Comparison of ENCODE assay signal across 8 cellular contexts in genomic region chrX:3815896-3816664, GRCh38.
A peak's percentile ranks its signal among the peaks of the same experiment; 100 is the strongest.
DNase-seq lines count a peak whose midpoint lies in the region; ATAC-seq and TF ChIP-seq lines count a peak whose summit lies in the region.

No MANE protein-coding gene starts in this region.

- H3K79me2 ChIP-seq in osteoblast (ENCODE audit: insufficient read depth, low read length), result peaks cover 14% of the 10 kb centered on the region

- peak overlapping the region; percentile 90 for H3K4me2 ChIP-seq in osteoblast (ENCODE audit: insufficient read depth, low read length)

- H3K36me3 ChIP-seq in NT2/D1 (ENCODE audit: insufficient read depth, insufficient read length, low read length) (peaks cover 25% of the 10 kb centered on the region), gastroesophageal sphincter (no peaks in the 10 kb centered on the region), osteoblast (ENCODE audit: insufficient read depth, low read length) (peaks cover 10% of the 10 kb centered on the region)

- H3K27ac ChIP-seq in gastroesophageal sphincter (peak overlapping the region; percentile 93 to 98 (median 96)), osteoblast (ENCODE audit: low read depth, low read length) (peak overlapping the region; percentile 81)

- H3K27me3 ChIP-seq in NT2/D1 (ENCODE audit: insufficient read depth, insufficient read length), result no peaks in the 10 kb centered on the region
- H3K27me3 ChIP-seq in gastroesophageal sphincter, result no peaks in the 10 kb centered on the region
- H3K27me3 ChIP-seq in osteoblast (ENCODE audit: insufficient read depth, low read length), result no peaks in the 10 kb centered on the region

- peak overlapping the region; percentile 68 for H2AFZ ChIP-seq in osteoblast (ENCODE audit: low read length)

- ATAC-seq in HG02759 (IDR thresholded peaks at IDR 0.05; ENCODE audit: unreplicated experiment), result peak; percentile 10
- ATAC-seq in gastroesophageal sphincter, result no peak
- ATAC-seq in GM19328 (IDR thresholded peaks at IDR 0.05; ENCODE audit: unreplicated experiment), result no peak

- whole genome bisulfite sequencing in gastroesophageal sphincter (ENCODE audit: low coverage in 1 of 2), 2 donors, result no CpG with 5 or more reads among the region's 50 CpGs

- H3K9me3 ChIP-seq in NT2/D1 (ENCODE audit: insufficient read depth, low read length), result no peaks in the 10 kb centered on the region
- no peaks in the 10 kb centered on the region for H3K9me3 ChIP-seq in gastroesophageal sphincter
- no peaks in the 10 kb centered on the region for H3K9me3 ChIP-seq in osteoblast (ENCODE audit: low read depth, low read length)

- H3K9ac ChIP-seq in NT2/D1 (ENCODE audit: insufficient read length, low read depth), result peak overlapping the region; percentile 88

- peaks cover 3% of the 10 kb centered on the region for H4K20me1 ChIP-seq in osteoblast (ENCODE audit: insufficient read depth, low read length)

- H3K4me1 ChIP-seq in NT2/D1 (ENCODE audit: insufficient read depth, insufficient read length) (peaks cover 6% of the 10 kb centered on the region), gastroesophageal sphincter (peaks cover 0 to 19% (median 5%) of the 10 kb centered on the region in 3 donors), osteoblast (ENCODE audit: insufficient read depth, low read length) (peaks cover 14% of the 10 kb centered on the region)

- TF ChIP-seq CTCF in gastroesophageal sphincter (IDR thresholded peaks at IDR 0.05) (no peak), osteoblast (IDR thresholded peaks at IDR 0.05; ENCODE audit: extremely low read depth, low read depth, low read length) (no peak)

- DNase-seq in GM03348 (ENCODE audit: low spot score) (peak; percentile 31), NT2/D1 (ENCODE audit: low read depth, low spot score) (no peak), osteoblast (ENCODE audit: insufficient read length, low spot score, missing footprints) (peak; percentile 71), superior temporal gyrus (ENCODE audit: extremely low spot score) (no peak)
- peak; percentile 1 for DNase-seq in activated effector memory CD4-positive, alpha-beta T cell treated with Interleukin-2 at 50 U/mL for 16 hours

- H3K4me3 ChIP-seq in NT2/D1 (ENCODE audit: insufficient read length, low read depth) (peak overlapping the region; percentile 66), gastroesophageal sphincter (peak overlapping the region; percentile 77 to 94), osteoblast (ENCODE audit: insufficient read depth, low read length) (peak overlapping the region; percentile 84)

- TF ChIP-seq EP300 in gastroesophageal sphincter (IDR thresholded peaks at IDR 0.05), result no peak

- TF ChIP-seq POLR2A in gastroesophageal sphincter (IDR thresholded peaks at IDR 0.05), result no peak

Comparison
In these comparisons a context has a peak if more than half of its experiments do, and no peak if none do; other contexts are left out.
1. DNase-seq: peak in GM03348 (single experiment), activated effector memory CD4-positive, alpha-beta T cell treated with Interleukin-2 at 50 U/mL for 16 hours (single experiment) and osteoblast (single experiment); none in NT2/D1 (single experiment) and superior temporal gyrus (single experiment).
2. Peak in every context shown above with its lines, with median percentiles within 50 percentile points of each other: H3K4me3 ChIP-seq.